Comparison of ENCODE assay signal across 1 cellular context in the genomic region with DNA sequence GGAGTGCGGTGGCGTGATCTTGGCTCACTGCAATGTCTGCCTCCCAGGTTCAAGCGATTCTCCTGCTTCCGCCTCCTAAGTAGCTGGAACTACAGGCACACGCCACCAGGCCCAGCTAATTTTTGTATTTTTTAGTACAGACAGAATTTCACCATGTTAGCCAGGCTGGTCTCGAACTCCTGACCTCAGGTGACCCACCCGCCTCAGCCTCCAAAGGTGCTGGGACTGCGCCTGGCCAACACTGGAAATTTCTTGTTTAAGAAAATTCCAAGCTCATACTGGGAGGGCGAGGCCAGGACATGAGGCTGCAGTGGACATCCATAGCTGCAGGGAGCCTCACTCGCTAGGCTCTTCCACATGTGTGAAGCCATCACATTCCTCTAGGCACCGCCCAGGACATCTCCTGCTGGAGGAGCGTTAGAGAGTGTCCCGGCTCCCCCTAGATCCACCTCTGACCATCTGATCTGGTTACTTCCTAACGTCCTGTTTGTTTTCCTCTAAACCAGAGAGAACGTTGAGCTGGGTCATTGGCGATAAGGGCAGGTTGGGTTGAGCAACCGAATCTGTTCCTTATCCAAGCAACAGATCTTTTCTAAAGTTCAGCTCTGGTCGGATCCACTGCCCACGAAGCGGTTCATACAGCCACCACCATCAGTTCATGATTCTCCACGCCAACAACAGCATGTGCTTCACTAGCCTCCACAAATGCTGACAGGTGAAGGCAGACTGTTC.
TF ChIP-seq lines count a peak whose summit lies in the region.

No MANE protein-coding gene starts in this region.

TF ChIP-seq in K562, 482 proteins besides CTCF, POLR2A, EP300 and RAD21 (continued from another document and continues in another):
- TF ChIP-seq E4F1 (CRISPR knock-in tag; IDR thresholded peaks at IDR 0.05; ENCODE audit: borderline replicate concordance) (no peak), ELF4 (CRISPR knock-in tag; IDR thresholded peaks at IDR 0.05) (peak; percentile 81; the same call in 1 of the 2 replicates), HOMEZ (CRISPR knock-in tag; IDR thresholded peaks at IDR 0.05) (no peak), CHD1 (IDR thresholded peaks at IDR 0.05; ENCODE audit: low read length) (no peak), ZNF780A (CRISPR knock-in tag; IDR thresholded peaks at IDR 0.05) (no peak), TAF7 (tag; IDR thresholded peaks at IDR 0.05) (no peak; the same call in 1 of the 2 replicates), ZNF699 (CRISPR knock-in tag; IDR thresholded peaks at IDR 0.05; ENCODE audit: insufficient replicate concordance) (no peak), ZNF274 (IDR thresholded peaks at IDR 0.05; ENCODE audit: borderline replicate concordance, low read depth, low read length) (no peak), ERF (CRISPR knock-in tag; IDR thresholded peaks at IDR 0.05) (no peak), ATF2 (CRISPR knock-in tag; IDR thresholded peaks at IDR 0.05) (no peak), ZNF518B (CRISPR knock-in tag; IDR thresholded peaks at IDR 0.05) (no peak), ZBTB34 (CRISPR knock-in tag; IDR thresholded peaks at IDR 0.05) (no peak), ZNF124 (CRISPR knock-in tag; IDR thresholded peaks at IDR 0.05) (no peak), PURB (CRISPR knock-in tag; IDR thresholded peaks at IDR 0.05; ENCODE audit: low read depth) (no peak), SP2 (IDR thresholded peaks at IDR 0.05; ENCODE audit: extremely low read depth, low read depth, low read length, poor library complexity, severe bottlenecking) (no peak), KAT7 (CRISPR knock-in tag; IDR thresholded peaks at IDR 0.05; ENCODE audit: borderline replicate concordance) (no peak), ZBTB43 (CRISPR knock-in tag; IDR thresholded peaks at IDR 0.05) (no peak), CREB1 (IDR thresholded peaks at IDR 0.05) (no peak), CREB1 (CRISPR knock-in tag; IDR thresholded peaks at IDR 0.05) (no peak), CHD4 (IDR thresholded peaks at IDR 0.05; ENCODE audit: insufficient read depth, insufficient replicate concordance, low read depth, low read length, poor library complexity, severe bottlenecking) (no peak), MBD2 (IDR thresholded peaks at IDR 0.05; ENCODE audit: borderline replicate concordance, low read depth) (peak; percentile 85; the same call in 1 of the 2 replicates)
- TF ChIP-seq, protein P1, sequence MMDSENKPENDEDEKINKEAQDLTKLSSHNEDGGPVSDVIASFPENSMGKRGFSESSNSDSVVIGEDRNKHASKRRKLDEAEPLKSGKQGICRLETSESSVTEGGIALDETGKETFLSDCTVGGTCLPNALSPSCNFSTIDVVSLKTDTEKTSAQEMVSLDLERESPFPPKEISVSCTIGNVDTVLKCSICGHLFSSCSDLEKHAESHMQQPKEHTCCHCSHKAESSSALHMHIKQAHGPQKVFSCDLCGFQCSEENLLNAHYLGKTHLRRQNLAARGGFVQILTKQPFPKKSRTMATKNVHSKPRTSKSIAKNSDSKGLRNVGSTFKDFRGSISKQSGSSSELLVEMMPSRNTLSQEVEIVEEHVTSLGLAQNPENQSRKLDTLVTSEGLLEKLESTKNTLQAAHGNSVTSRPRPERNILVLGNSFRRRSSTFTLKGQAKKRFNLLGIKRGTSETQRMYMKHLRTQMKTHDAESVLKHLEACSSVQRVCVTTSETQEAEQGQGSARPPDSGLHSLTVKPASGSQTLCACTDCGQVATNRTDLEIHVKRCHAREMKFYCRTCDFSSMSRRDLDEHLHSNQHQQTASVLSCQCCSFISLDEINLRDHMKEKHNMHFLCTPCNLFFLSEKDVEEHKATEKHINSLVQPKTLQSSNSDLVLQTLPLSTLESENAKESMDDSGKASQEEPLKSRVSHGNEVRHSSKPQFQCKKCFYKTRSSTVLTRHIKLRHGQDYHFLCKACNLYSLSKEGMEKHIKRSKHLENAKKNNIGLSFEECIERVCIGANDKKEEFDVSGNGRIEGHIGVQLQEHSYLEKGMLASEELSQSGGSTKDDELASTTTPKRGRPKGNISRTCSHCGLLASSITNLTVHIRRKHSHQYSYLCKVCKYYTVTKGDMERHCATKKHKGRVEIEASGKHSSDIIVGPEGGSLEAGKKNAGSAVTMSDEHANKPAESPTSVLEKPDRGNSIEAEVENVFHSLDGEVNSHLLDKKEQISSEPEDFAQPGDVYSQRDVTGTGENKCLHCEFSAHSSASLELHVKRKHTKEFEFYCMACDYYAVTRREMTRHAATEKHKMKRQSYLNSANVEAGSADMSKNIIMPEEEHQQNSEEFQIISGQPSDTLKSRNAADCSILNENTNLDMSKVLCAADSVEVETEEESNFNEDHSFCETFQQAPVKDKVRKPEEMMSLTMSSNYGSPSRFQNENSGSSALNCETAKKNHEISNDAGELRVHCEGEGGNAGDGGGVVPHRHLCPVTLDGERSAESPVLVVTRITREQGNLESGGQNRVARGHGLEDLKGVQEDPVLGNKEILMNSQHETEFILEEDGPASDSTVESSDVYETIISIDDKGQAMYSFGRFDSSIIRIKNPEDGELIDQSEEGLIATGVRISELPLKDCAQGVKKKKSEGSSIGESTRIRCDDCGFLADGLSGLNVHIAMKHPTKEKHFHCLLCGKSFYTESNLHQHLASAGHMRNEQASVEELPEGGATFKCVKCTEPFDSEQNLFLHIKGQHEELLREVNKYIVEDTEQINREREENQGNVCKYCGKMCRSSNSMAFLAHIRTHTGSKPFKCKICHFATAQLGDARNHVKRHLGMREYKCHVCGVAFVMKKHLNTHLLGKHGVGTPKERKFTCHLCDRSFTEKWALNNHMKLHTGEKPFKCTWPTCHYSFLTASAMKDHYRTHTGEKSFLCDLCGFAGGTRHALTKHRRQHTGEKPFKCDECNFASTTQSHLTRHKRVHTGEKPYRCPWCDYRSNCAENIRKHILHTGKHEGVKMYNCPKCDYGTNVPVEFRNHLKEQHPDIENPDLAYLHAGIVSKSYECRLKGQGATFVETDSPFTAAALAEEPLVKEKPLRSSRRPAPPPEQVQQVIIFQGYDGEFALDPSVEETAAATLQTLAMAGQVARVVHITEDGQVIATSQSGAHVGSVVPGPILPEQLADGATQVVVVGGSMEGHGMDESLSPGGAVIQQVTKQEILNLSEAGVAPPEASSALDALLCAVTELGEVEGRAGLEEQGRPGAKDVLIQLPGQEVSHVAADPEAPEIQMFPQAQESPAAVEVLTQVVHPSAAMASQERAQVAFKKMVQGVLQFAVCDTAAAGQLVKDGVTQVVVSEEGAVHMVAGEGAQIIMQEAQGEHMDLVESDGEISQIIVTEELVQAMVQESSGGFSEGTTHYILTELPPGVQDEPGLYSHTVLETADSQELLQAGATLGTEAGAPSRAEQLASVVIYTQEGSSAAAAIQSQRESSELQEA (IDR thresholded peaks at IDR 0.05; ENCODE audit: low read depth), result no peak
